In genomic region chr1:235883261-235883927, GRCh38 we compare ENCODE assay signal across 8 cellular contexts. TPM values are rescaled to one million over a fixed set of nuclear protein-coding genes. Genes with fewer than 3 reads are reported as not detected.
DNase-seq lines count a peak whose midpoint lies in the region; ATAC-seq and TF ChIP-seq lines count a peak whose summit lies in the region.

No MANE protein-coding gene starts in this region.

- H3K27ac Mint-ChIP-seq in activated T-helper 17 cell treated with anti-CD3 and anti-CD28 coated beads, Interleukin-2, amount 50 U/mL, for 72 hours = peak overlapping the region; percentile 31

- peaks cover 0 to 14% (median 0%) of the 10 kb centered on the region in 3 donors for H3K4me1 ChIP-seq in gastroesophageal sphincter

- H3K9me3 Mint-ChIP-seq in activated T-helper 17 cell treated with anti-CD3 and anti-CD28 coated beads, Interleukin-2, amount 50 U/mL, for 72 hours = no peaks in the 10 kb centered on the region

- no peaks in the 10 kb centered on the region for H3K36me3 Mint-ChIP-seq in activated T-helper 17 cell treated with anti-CD3 and anti-CD28 coated beads, Interleukin-2, amount 50 U/mL, for 72 hours (ENCODE audit: low read depth)

- H3K36me3 ChIP-seq in gastroesophageal sphincter = no peaks in the 10 kb centered on the region

- no peak for TF ChIP-seq POLR2A in gastroesophageal sphincter (IDR thresholded peaks at IDR 0.05)

- peaks cover 28% of the 10 kb centered on the region for H3K4me1 Mint-ChIP-seq in activated T-helper 17 cell treated with anti-CD3 and anti-CD28 coated beads, Interleukin-2, amount 50 U/mL, for 72 hours

- peak overlapping the region in 1 of 2 donors; percentile 31 for H3K4me3 ChIP-seq in gastroesophageal sphincter

- H3K27me3 ChIP-seq in gastroesophageal sphincter = no peaks in the 10 kb centered on the region

- ATAC-seq in activated T-helper 17 cell treated with anti-CD3 and anti-CD28 coated beads, Interleukin-2, amount 50 U/mL, for 72 hours (replicated peaks) = peak; percentile 46
- ATAC-seq in gastroesophageal sphincter (peak; percentile 89), sciatic nerve (peak; percentile 93)

- no peaks in the 10 kb centered on the region for H3K9me3 ChIP-seq in gastroesophageal sphincter

- TF ChIP-seq EP300 in gastroesophageal sphincter (IDR thresholded peaks at IDR 0.05) = no peak

- TF ChIP-seq CTCF in gastroesophageal sphincter (IDR thresholded peaks at IDR 0.05) = no peak

- intact Hi-C loops in sciatic nerve (cut with DNase I) = no loop called here

- peaks cover 4% of the 10 kb centered on the region for H3K27me3 Mint-ChIP-seq in activated T-helper 17 cell treated with anti-CD3 and anti-CD28 coated beads, Interleukin-2, amount 50 U/mL, for 72 hours

- WGBS in gastroesophageal sphincter (ENCODE audit: low coverage in 1 of 2), 2 donors = 11 to 13% methylated on average over 5 to 9 of the region's 12 CpGs

- H3K4me3 Mint-ChIP-seq in activated T-helper 17 cell treated with anti-CD3 and anti-CD28 coated beads, Interleukin-2, amount 50 U/mL, for 72 hours = peak overlapping the region; percentile 40

- peak overlapping the region in 3 of 4 donors; percentile 61 to 63 (median 61) for H3K27ac ChIP-seq in gastroesophageal sphincter

- peak; percentile 98 for DNase-seq in GM04504 (ENCODE audit: low read depth)
- DNase-seq in HS-27A (ENCODE audit: low read depth) = peak; percentile 75
- peak; percentile 96 for DNase-seq in sciatic nerve (ENCODE audit: low spot score)
- DNase-seq in NCI-H510A treated with DMSO at 0.1 percent for 48 hours (lab: John Stamatoyannopoulos, UW) = no peak
- no peak for DNase-seq in NCI-H1417 treated with DMSO at 0.1 percent for 48 hours (lab: John Stamatoyannopoulos, UW)
- no peak for DNase-seq in activated effector memory CD4-positive, alpha-beta T cell treated with anti-CD3 and anti-CD28 coated beads, Interleukin-2, amount 50 U/mL, for 16 hours

RNA-seq across cellular contexts. Expression of gene LYST, which starts 16.7 kb away (rescaled TPM):
- total RNA-seq in activated T-helper 17 cell treated with anti-CD3 and anti-CD28 coated beads, Interleukin-2, amount 50 U/mL, for 72 hours = 10 to 100 TPM; 19.8 to 41.2 TPM
- total RNA-seq in gastroesophageal sphincter (10 to 100 TPM; 27.4 to 63.5 (median 31.4) TPM), sciatic nerve (61.9 TPM)

Comparison
In these comparisons a context has a peak if more than half of its experiments do, and no peak if none do; other contexts are left out.
1. DNase-seq: peak in GM04504 (single experiment), HS-27A (single experiment) and sciatic nerve (single experiment); none in NCI-H510A treated with DMSO at 0.1 percent for 48 hours (single experiment), NCI-H1417 treated with DMSO at 0.1 percent for 48 hours (single experiment) and activated effector memory CD4-positive, alpha-beta T cell treated with anti-CD3 and anti-CD28 coated beads, Interleukin-2, amount 50 U/mL, for 16 hours (single experiment).
2. Peak in every context shown above with its lines, with median percentiles within 50 percentile points of each other: ATAC-seq.